8 cellular contexts compared by ENCODE assay signal in the genomic region with DNA sequence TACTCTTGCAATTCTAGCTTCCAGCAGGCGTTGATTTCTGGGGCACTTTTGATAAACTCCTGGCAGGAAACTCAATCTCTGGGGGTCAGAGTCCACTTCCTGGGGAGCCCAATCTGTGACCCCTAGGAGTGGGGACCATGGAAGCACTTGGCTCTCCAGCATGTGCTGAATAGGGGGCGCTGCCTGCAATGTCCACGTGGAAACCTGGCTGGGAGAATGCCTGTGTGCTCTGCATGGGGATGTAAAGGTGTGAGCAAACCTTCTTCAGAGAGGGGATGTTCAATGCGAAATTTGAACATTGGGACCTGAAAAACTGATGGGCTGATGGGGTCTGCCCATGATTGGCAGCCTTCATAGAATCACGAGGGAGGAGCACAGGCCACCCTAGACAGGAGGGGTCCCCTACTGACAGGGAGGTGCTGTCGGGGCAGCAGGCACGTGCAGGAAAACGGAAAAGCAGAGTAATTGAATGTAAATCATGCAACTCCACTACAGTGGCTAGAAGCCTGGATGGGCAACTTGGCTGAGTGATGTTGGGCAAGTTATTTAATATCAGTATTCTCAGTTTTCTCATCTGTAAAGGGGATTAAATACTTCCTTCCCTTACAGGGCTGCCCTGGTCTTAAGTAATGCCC. TPM values are rescaled to one million over a fixed set of nuclear protein-coding genes. Genes with fewer than 3 reads are reported as not detected.
A peak's percentile ranks its signal among the peaks of the same experiment; 100 is the strongest.
DNase-seq lines count a peak whose midpoint lies in the region; ATAC-seq lines count a peak whose summit lies in the region.

No MANE protein-coding gene starts in this region.

- DNase-seq in activated naive CD4-positive, alpha-beta T cell treated with anti-CD3 and anti-CD28 coated beads for 36 hours = no peak
- DNase-seq in activated naive CD4-positive, alpha-beta T cell treated with anti-CD3 and anti-CD28 coated beads, Interleukin-2, amount 50 U/mL, for 16 hours = no peak
- no peak for DNase-seq in activated CD8-positive, alpha-beta T cell treated with anti-CD3 and anti-CD28 coated beads, Interleukin-2, amount 10 ng/mL, durations not matched to agents 7 days and 5 days
- DNase-seq in stimulated activated naive CD8-positive, alpha-beta T cell treated with anti-CD3 and anti-CD28 coated beads, Interleukin-15, amount 100 ng/mL, for 72 hours = no peak
- DNase-seq in activated CD8-positive, alpha-beta memory T cell treated with anti-CD3 and anti-CD28 coated beads, Interleukin-2, amount 50 U/mL, for 4 hours = no peak
- DNase-seq in caudate nucleus (lab: John Stamatoyannopoulos, UW) (no peak), NCI-H1694 treated with DMSO at 0.1 percent for 48 hours (lab: John Stamatoyannopoulos, UW) (no peak)

- H3K27ac ChIP-seq in caudate nucleus (ENCODE audit: low read depth, low read length) = no peak overlapping the region

- peak overlapping the region; percentile 61 for H3K27ac Mint-ChIP-seq in activated naive CD4-positive, alpha-beta T cell treated with anti-CD3 and anti-CD28 coated beads for 36 hours
- peak overlapping the region; percentile 77 for H3K27ac Mint-ChIP-seq in activated CD8-positive, alpha-beta T cell treated with anti-CD3 and anti-CD28 coated beads, Interleukin-2, amount 10 ng/mL, durations not matched to agents 7 days and 5 days
- peak overlapping the region; percentile 87 to 92 for H3K27ac Mint-ChIP-seq in stimulated activated naive CD8-positive, alpha-beta T cell treated with anti-CD3 and anti-CD28 coated beads, Interleukin-15, amount 100 ng/mL, for 72 hours

- peak overlapping the region; percentile 45 for H3K4me3 Mint-ChIP-seq in activated naive CD4-positive, alpha-beta T cell treated with anti-CD3 and anti-CD28 coated beads for 36 hours
- peak overlapping the region; percentile 42 for H3K4me3 Mint-ChIP-seq in activated CD8-positive, alpha-beta T cell treated with anti-CD3 and anti-CD28 coated beads, Interleukin-2, amount 10 ng/mL, durations not matched to agents 7 days and 5 days
- peak overlapping the region; percentile 67 to 79 for H3K4me3 Mint-ChIP-seq in stimulated activated naive CD8-positive, alpha-beta T cell treated with anti-CD3 and anti-CD28 coated beads, Interleukin-15, amount 100 ng/mL, for 72 hours

- no peaks in the 10 kb centered on the region for H3K9me3 Mint-ChIP-seq in activated naive CD4-positive, alpha-beta T cell treated with anti-CD3 and anti-CD28 coated beads for 36 hours
- no peaks in the 10 kb centered on the region for H3K9me3 Mint-ChIP-seq in activated CD8-positive, alpha-beta T cell treated with anti-CD3 and anti-CD28 coated beads, Interleukin-2, amount 10 ng/mL, durations not matched to agents 7 days and 5 days (ENCODE audit: insufficient read depth)
- H3K9me3 Mint-ChIP-seq in stimulated activated naive CD8-positive, alpha-beta T cell treated with anti-CD3 and anti-CD28 coated beads, Interleukin-15, amount 100 ng/mL, for 72 hours = no peaks in the 10 kb centered on the region

- POLR2A ChIA-PET in activated CD8-positive, alpha-beta T cell treated with anti-CD3 and anti-CD28 coated beads, Interleukin-2, amount 10 ng/mL, durations not matched to agents 7 days and 5 days (lab: Charles Lee) = interaction anchor here (0.8 to 1.1 kb wide), 3 partner anchors 9 to 48 kb away, joined by 3 to 4 read pairs (median 3); partner anchors contain the start of gene CEP43

- H3K36me3 Mint-ChIP-seq in activated naive CD4-positive, alpha-beta T cell treated with anti-CD3 and anti-CD28 coated beads for 36 hours (ENCODE audit: low read depth) = peaks cover 8% of the 10 kb centered on the region
- peaks cover 7% of the 10 kb centered on the region for H3K36me3 Mint-ChIP-seq in activated CD8-positive, alpha-beta T cell treated with anti-CD3 and anti-CD28 coated beads, Interleukin-2, amount 10 ng/mL, durations not matched to agents 7 days and 5 days (ENCODE audit: low read depth)

- CTCF ChIA-PET in activated naive CD4-positive, alpha-beta T cell treated with anti-CD3 and anti-CD28 coated beads for 36 hours (lab: Charles Lee) = interaction anchor here (1.0 to 2.0 kb wide), 4 partner anchors 9 to 182 kb away, joined by 3 to 6 read pairs (median 4); partner anchors contain the start of gene CEP43
- CTCF ChIA-PET in activated CD8-positive, alpha-beta T cell treated with anti-CD3 and anti-CD28 coated beads, Interleukin-2, amount 10 ng/mL, durations not matched to agents 7 days and 5 days (lab: Charles Lee) = interaction anchor here (0.7 to 2.1 kb wide), 9 partner anchors 19 to 261 kb away, joined by 3 to 7 read pairs (median 4); partner anchors contain the start of gene CCR6

- ATAC-seq in HG02981 (IDR thresholded peaks at IDR 0.05; ENCODE audit: unreplicated experiment) = peak; percentile 9
- ATAC-seq in activated CD8-positive, alpha-beta T cell treated with anti-CD3 and anti-CD28 coated beads, Interleukin-2, amount 10 ng/mL, durations not matched to agents 7 days and 5 days = peak; percentile 17
- ATAC-seq in stimulated activated naive CD8-positive, alpha-beta T cell treated with anti-CD3 and anti-CD28 coated beads, Interleukin-15, amount 100 ng/mL, for 72 hours = peak; percentile 45

- H3K4me1 Mint-ChIP-seq in activated naive CD4-positive, alpha-beta T cell treated with anti-CD3 and anti-CD28 coated beads for 36 hours (ENCODE audit: low read depth) = peaks cover 30% of the 10 kb centered on the region
- H3K4me1 Mint-ChIP-seq in activated CD8-positive, alpha-beta T cell treated with anti-CD3 and anti-CD28 coated beads, Interleukin-2, amount 10 ng/mL, durations not matched to agents 7 days and 5 days (ENCODE audit: low read depth) = peaks cover 21% of the 10 kb centered on the region
- H3K4me1 Mint-ChIP-seq in stimulated activated naive CD8-positive, alpha-beta T cell treated with anti-CD3 and anti-CD28 coated beads, Interleukin-15, amount 100 ng/mL, for 72 hours = peaks cover 36% of the 10 kb centered on the region

- no peaks in the 10 kb centered on the region for H3K27me3 Mint-ChIP-seq in activated naive CD4-positive, alpha-beta T cell treated with anti-CD3 and anti-CD28 coated beads for 36 hours (ENCODE audit: low read depth)
- no peaks in the 10 kb centered on the region for H3K27me3 Mint-ChIP-seq in activated CD8-positive, alpha-beta T cell treated with anti-CD3 and anti-CD28 coated beads, Interleukin-2, amount 10 ng/mL, durations not matched to agents 7 days and 5 days (ENCODE audit: low read depth)
- no peaks in the 10 kb centered on the region for H3K27me3 Mint-ChIP-seq in stimulated activated naive CD8-positive, alpha-beta T cell treated with anti-CD3 and anti-CD28 coated beads, Interleukin-15, amount 100 ng/mL, for 72 hours

- intact Hi-C loops in activated naive CD4-positive, alpha-beta T cell treated with anti-CD3 and anti-CD28 coated beads for 36 hours (cut with micrococcal nuclease) = loop anchor here (1.0 to 5.0 kb wide), 7 partner anchors 9 to 420 kb away; partner anchors contain the start of genes CEP43 and RPS6KA2

RNA-seq across cellular contexts. Expression of gene CEP43, which starts 47.8 kb away (rescaled TPM):
- 10 to 100 TPM; 19.6 to 20.3 TPM for total RNA-seq in activated naive CD4-positive, alpha-beta T cell treated with anti-CD3 and anti-CD28 coated beads for 36 hours
- 10 to 100 TPM; 25.6 to 28.1 TPM for total RNA-seq in activated CD8-positive, alpha-beta T cell treated with anti-CD3 and anti-CD28 coated beads, Interleukin-2, amount 10 ng/mL, durations not matched to agents 7 days and 5 days
